In genomic region chr4:22688236-22688635, GRCh38 we compare ENCODE assay signal across 23 cellular contexts. TPM values are rescaled to one million over a fixed set of nuclear protein-coding genes. Genes with fewer than 3 reads are reported as not detected.
DNase-seq lines count a peak whose midpoint lies in the region; FAIRE-seq and TF ChIP-seq lines count a peak whose summit lies in the region.
"Had no signal": no experiment of that assay in that cellular context is flagged by ENCODE, and none has a peak within 500 bp of the region (broad histone marks: within the 10 kb centered on the region; RNA-seq: fewer than 3 reads in every experiment).

No MANE protein-coding gene starts in this region.

- H3K4me1 Mint-ChIP-seq in astrocyte (ENCODE audit: low read depth, unreplicated experiment) (peaks cover 4% of the 10 kb centered on the region), type B pancreatic cell (ENCODE audit: unreplicated experiment) (peaks cover 3% of the 10 kb centered on the region)
- H3K4me1 Mint-ChIP-seq: neural crest cell had no signal

- no peaks in the 10 kb centered on the region for H3K9me3 ChIP-seq in astrocyte (ENCODE audit: insufficient read depth, low read depth, low read length)
- H3K9me3 ChIP-seq: BE2C, left lung, psoas muscle, SJCRH30, tibial artery had no signal

- H3K36me3 Mint-ChIP-seq in astrocyte (ENCODE audit: low read depth, unreplicated experiment) (no peaks in the 10 kb centered on the region), type B pancreatic cell (no peaks in the 10 kb centered on the region)
- H3K36me3 Mint-ChIP-seq: mesothelial cell of epicardium had no signal

- H4K20me1 ChIP-seq in astrocyte (ENCODE audit: insufficient read depth, low read length), result no peaks in the 10 kb centered on the region

- no peak overlapping the region for H3K4me2 ChIP-seq in astrocyte (ENCODE audit: low read length)

- H3K27me3 ChIP-seq in astrocyte (ENCODE audit: insufficient read depth, low read length), result no peaks in the 10 kb centered on the region
- H3K27me3 ChIP-seq: cardiac muscle cell, left lung, SJCRH30, tibial artery had no signal

- H3K4me3 Mint-ChIP-seq in astrocyte (ENCODE audit: unreplicated experiment), result no peak overlapping the region
- no peak overlapping the region for H3K4me3 Mint-ChIP-seq in type B pancreatic cell
- H3K4me3 Mint-ChIP-seq: mesothelial cell of epicardium; neural crest cell; T-helper 1 cell treated with Interleukin-12 subunit alpha and Interleukin-12 subunit beta and Interleukin-4 antibody, amounts not matched to agents 30 μg/mL and 1 μg/mL, for 36 hours had no signal

- H3K27ac Mint-ChIP-seq in astrocyte (ENCODE audit: unreplicated experiment) (peak overlapping the region; percentile 0), type B pancreatic cell (peak overlapping the region; percentile 39)
- H3K27ac Mint-ChIP-seq: mesothelial cell of epicardium; T-helper 1 cell treated with Interleukin-12 subunit alpha and Interleukin-12 subunit beta and Interleukin-4 antibody, amounts not matched to agents 30 μg/mL and 1 μg/mL, for 36 hours had no signal

- TF ChIP-seq CTCF in astrocyte (IDR thresholded peaks at IDR 0.05; ENCODE audit: insufficient read depth, low read depth, low read length) (no peak), foreskin fibroblast (IDR thresholded peaks at IDR 0.05; ENCODE audit: low read depth, low read length) (no peak), type B pancreatic cell (conservative IDR thresholded peaks at IDR 0.05) (no peak)

- no peak overlapping the region for H2AFZ ChIP-seq in astrocyte (ENCODE audit: low read depth, low read length)

- H3K4me3 ChIP-seq in astrocyte (ENCODE audit: insufficient read depth, low read depth, low read length) (no peak overlapping the region), foreskin fibroblast (ENCODE audit: low read depth in 1 of 2, low read length in 2 of 2) (no peak overlapping the region)
- H3K4me3 ChIP-seq: cardiac muscle cell, left lung, psoas muscle, SJCRH30, tibial artery had no signal

- H3K4me1 ChIP-seq in astrocyte (ENCODE audit: insufficient read depth, low read length), result no peaks in the 10 kb centered on the region
- H3K4me1 ChIP-seq: BE2C, left lung, psoas muscle had no signal

- H3K79me2 ChIP-seq in astrocyte (ENCODE audit: insufficient read depth, low read length), result no peaks in the 10 kb centered on the region

- H3K27me3 Mint-ChIP-seq in astrocyte (ENCODE audit: low read depth, unreplicated experiment) (no peaks in the 10 kb centered on the region), type B pancreatic cell (peaks cover 15% of the 10 kb centered on the region)

- peaks cover 11% of the 10 kb centered on the region for H3K9me3 Mint-ChIP-seq in astrocyte (ENCODE audit: unreplicated experiment)
- no peaks in the 10 kb centered on the region for H3K9me3 Mint-ChIP-seq in type B pancreatic cell
- H3K9me3 Mint-ChIP-seq: mesothelial cell of epicardium; neural crest cell; T-helper 1 cell treated with Interleukin-12 subunit alpha and Interleukin-12 subunit beta and Interleukin-4 antibody, amounts not matched to agents 30 μg/mL and 1 μg/mL, for 36 hours had no signal

- peak; percentile 13 for DNase-seq in HS-5 (ENCODE audit: low read depth)
- DNase-seq in astrocyte (ENCODE audit: low read depth), result peak; percentile 72
- DNase-seq in foreskin fibroblast, result peak; percentile 4 to 15
- no peak for DNase-seq in type B pancreatic cell (ENCODE audit: extremely low spot score, unreplicated experiment)
- no peak for DNase-seq in stimulated activated naive CD4-positive, alpha-beta T cell treated with Interleukin-2 at 50 U/mL for 16 hours (lab: John Stamatoyannopoulos, UW)
- no peak for DNase-seq in DMS114 treated with DMSO at 0.1 percent for 48 hours (lab: John Stamatoyannopoulos, UW; ENCODE audit: unreplicated experiment)
- no peak for DNase-seq in OCI-M2 (lab: John Stamatoyannopoulos, UW; ENCODE audit: unreplicated experiment)
- DNase-seq: activated CD4-positive, alpha-beta T cell treated with anti-CD3 and anti-CD28 coated beads, Interleukin-2, amount 50 U/mL, for 1 hour; activated CD8-positive, alpha-beta memory T cell treated with anti-CD3 and anti-CD28 coated beads, Interleukin-2, amount 50 U/mL, for 4 hours; BE2C; dermis blood vessel endothelial cell; GDM1; left lung; NCI-H146; psoas muscle; SJCRH30; small intestine; stimulated activated naive CD8-positive, alpha-beta T cell treated with anti-CD3 and anti-CD28 coated beads, Interleukin-15, Interleukin-2, amounts not matched to agents 100 U/mL and 50 U/mL, for 24 hours; tibial artery had no signal

- H3K9ac ChIP-seq in astrocyte (ENCODE audit: low read length), result no peak overlapping the region

- H3K27ac ChIP-seq in astrocyte (ENCODE audit: low read depth, low read length), result no peak overlapping the region
- H3K27ac ChIP-seq: cardiac muscle cell, left lung, psoas muscle, SJCRH30, tibial artery had no signal

- no peak for FAIRE-seq in astrocyte (lab: Jason Lieb, UNC)
- FAIRE-seq: small intestine had no signal

- H3K36me3 ChIP-seq in astrocyte (ENCODE audit: insufficient read depth, low read length), result no peaks in the 10 kb centered on the region
- H3K36me3 ChIP-seq: BE2C, cardiac muscle cell, left lung, SJCRH30, tibial artery had no signal

RNA-seq across cellular contexts. Expression of gene GBA3, which starts 4.5 kb away (rescaled TPM):
- total RNA-seq in astrocyte, result not detected in 2 replicates
- 1.4 and 3.8 TPM in 2 replicates for total RNA-seq in type B pancreatic cell (ENCODE audit: low replicate concordance)
- total RNA-seq: cardiac muscle cell, dermis blood vessel endothelial cell, left lung, mesothelial cell of epicardium, neural crest cell, psoas muscle, SJCRH30 had no signal

Comparison
In these comparisons a context has a peak if more than half of its experiments do, and no peak if none do; other contexts are left out.
1. DNase-seq: peak in HS-5 (single experiment), astrocyte (single experiment) and foreskin fibroblast (2 of 2); none in type B pancreatic cell (single experiment), stimulated activated naive CD4-positive, alpha-beta T cell treated with Interleukin-2 at 50 U/mL for 16 hours (single experiment), DMS114 treated with DMSO at 0.1 percent for 48 hours (single experiment) and OCI-M2 (single experiment).